Comparison of ENCODE assay signal across 21 cellular contexts in genomic region chr3:166270428-166270827, GRCh38.
"Had no signal": no experiment of that assay in that cellular context is flagged by ENCODE, and none has a peak within 500 bp of the region (broad histone marks: within the 10 kb centered on the region; RNA-seq: fewer than 3 reads in every experiment).

No MANE protein-coding gene starts in this region.

- H3K36me3 ChIP-seq: MG63 had no signal

- H3K4me3 Mint-ChIP-seq: IgD-negative memory B cell; T-cell; T-helper 1 cell treated with Interleukin-12 subunit alpha and Interleukin-12 subunit beta and Interleukin-4 antibody, amounts not matched to agents 30 μg/mL and 1 μg/mL, for 36 hours had no signal

- H3K27me3 ChIP-seq: MG63 had no signal

- H3K27ac Mint-ChIP-seq: IgD-negative memory B cell; T-cell; T-helper 1 cell treated with Interleukin-12 subunit alpha and Interleukin-12 subunit beta and Interleukin-4 antibody, amounts not matched to agents 30 μg/mL and 1 μg/mL, for 36 hours had no signal

- H3K4me1 Mint-ChIP-seq: IgD-negative memory B cell, T-cell had no signal

- H3K9me2 ChIP-seq: SK-N-SH had no signal

- H3K27me3 Mint-ChIP-seq: IgD-negative memory B cell, T-cell had no signal

- H3K9me3 ChIP-seq: MG63, SK-N-SH had no signal

- H3K4me2 ChIP-seq: SK-N-SH had no signal

- H3K27ac ChIP-seq: RWPE1 had no signal

- DNase-seq: Karpas-422, KBM-7, MG63, NCI-H1092 treated with DMSO at 0.1 percent for 48 hours, NCI-H1436, NCI-H187, NCI-H2029, NCI-H2081 treated with DMSO at 0.1 percent for 48 hours, NCI-H2171 treated with DMSO at 0.1 percent for 48 hours, NCI-H2227 treated with DMSO at 0.1 percent for 48 hours, NCI-H524, NCI-H526 treated with DMSO at 0.1 percent for 48 hours, NCI-H748 treated with DMSO at 0.1 percent for 48 hours, SHP77, SK-N-SH, SW 1271, T-cell had no signal

- ATAC-seq: Panc1, T-cell had no signal

- H3K36me3 Mint-ChIP-seq: IgD-negative memory B cell, T-cell had no signal

- H3K4me3 ChIP-seq: MG63 had no signal
